In genomic region chr19:12092065-12092867, GRCh38 we compare ENCODE assay signal across 1 cellular context.
A peak's percentile ranks its signal among the peaks of the same experiment; 100 is the strongest.
TF ChIP-seq lines count a peak whose summit lies in the region.

No MANE protein-coding gene starts in this region.

TF ChIP-seq in HepG2, 621 proteins besides CTCF, POLR2A, EP300 and RAD21 (continued from another document):
- 0 out of 2 replicates have a peak, but pooled peaks have one; percentile 33 for TF ChIP-seq ZNF142 (CRISPR knock-in tag; IDR thresholded peaks at IDR 0.05)
- TF ChIP-seq HCFC1 (IDR thresholded peaks at IDR 0.05; ENCODE audit: low read depth, low read length): no peak
- TF ChIP-seq ZHX2 (IDR thresholded peaks at IDR 0.05; ENCODE audit: low read depth): no peak
- peak; percentile 35; the same call in 1 of the 2 replicates for TF ChIP-seq ZHX2 (CRISPR knock-in tag; IDR thresholded peaks at IDR 0.05; ENCODE audit: borderline replicate concordance)
- TF ChIP-seq ZNF362 (CRISPR knock-in tag; IDR thresholded peaks at IDR 0.05; ENCODE audit: borderline replicate concordance): peak; percentile 36; the same call in 1 of the 2 replicates
- TF ChIP-seq FOXM1 (CRISPR knock-in tag; IDR thresholded peaks at IDR 0.05): no peak
- peak; percentile 54 for TF ChIP-seq ZNF687 (CRISPR knock-in tag; IDR thresholded peaks at IDR 0.05)
- no peak for TF ChIP-seq TSC22D2 (CRISPR knock-in tag; IDR thresholded peaks at IDR 0.05; ENCODE audit: borderline replicate concordance)
- no peak for TF ChIP-seq FOSL1 (CRISPR knock-in tag; IDR thresholded peaks at IDR 0.05; ENCODE audit: borderline replicate concordance)
- peak; percentile 35; the same call in 1 of the 2 replicates for TF ChIP-seq PHF8 (CRISPR knock-in tag; IDR thresholded peaks at IDR 0.05)
- TF ChIP-seq HOXA5 (CRISPR knock-in tag; IDR thresholded peaks at IDR 0.05): 0 out of 2 replicates have a peak, but pooled peaks have one; percentile 21
- TF ChIP-seq RFXAP (CRISPR knock-in tag; IDR thresholded peaks at IDR 0.05; ENCODE audit: borderline replicate concordance): 0 out of 2 replicates have a peak, but pooled peaks have one; percentile 46
- no peak for TF ChIP-seq ZBTB37 (CRISPR knock-in tag; IDR thresholded peaks at IDR 0.05)
- TF ChIP-seq ZNF326 (CRISPR knock-in tag; IDR thresholded peaks at IDR 0.05; ENCODE audit: borderline replicate concordance): no peak
- no peak for TF ChIP-seq YEATS2 (CRISPR knock-in tag; IDR thresholded peaks at IDR 0.05; ENCODE audit: borderline replicate concordance)
- TF ChIP-seq ZFX (CRISPR knock-in tag; IDR thresholded peaks at IDR 0.05; ENCODE audit: low read depth): 0 out of 2 replicates have a peak, but pooled peaks have one; percentile 17
- TF ChIP-seq GABPB1 (CRISPR knock-in tag; IDR thresholded peaks at IDR 0.05): peak; percentile 73
TF ChIP-seq in HepG2: peak in this region for 33.
